8 cellular contexts compared by ENCODE assay signal in the genomic region with DNA sequence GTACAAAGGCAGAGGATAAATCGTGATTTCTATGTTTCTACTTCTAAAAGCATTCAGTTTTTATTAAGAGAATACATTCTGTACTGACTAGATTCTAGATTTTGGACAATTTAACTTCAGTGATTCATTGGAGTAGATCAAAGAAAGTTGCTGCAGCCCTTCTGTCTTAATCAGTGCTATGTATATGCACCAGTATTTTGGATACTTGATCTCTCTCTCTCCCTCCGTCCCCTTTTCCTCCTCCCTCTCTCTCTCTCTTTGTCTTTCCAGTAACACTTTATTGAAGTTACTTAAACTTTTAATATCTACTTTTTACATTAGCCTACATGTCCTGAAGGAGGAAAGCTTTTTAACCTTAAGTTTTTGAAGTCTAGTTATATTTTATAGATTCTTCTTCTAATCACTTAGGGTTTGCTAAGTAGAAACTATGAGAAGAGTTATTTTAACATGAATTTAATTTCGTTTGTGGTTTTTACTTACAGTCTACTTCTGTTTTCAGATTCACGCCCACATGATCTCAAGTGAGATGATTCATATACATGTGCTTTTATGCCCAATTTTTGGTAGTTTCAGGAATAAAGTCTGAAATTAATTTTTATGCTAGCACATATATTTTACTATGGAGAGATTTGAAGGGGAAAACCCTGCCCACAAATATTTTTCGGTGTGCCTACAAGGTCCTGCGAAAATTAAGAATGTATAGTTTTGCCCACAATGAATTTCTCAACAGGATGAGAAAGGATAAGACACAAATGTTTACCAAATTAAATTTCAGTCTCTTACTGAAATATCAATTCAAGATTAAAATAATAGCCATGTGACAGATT. TPM values are rescaled to one million over a fixed set of nuclear protein-coding genes. Genes with fewer than 3 reads are reported as not detected.
DNase-seq lines count a peak whose midpoint lies in the region; ATAC-seq, FAIRE-seq and TF ChIP-seq lines count a peak whose summit lies in the region.

No MANE protein-coding gene starts in this region.

- intact Hi-C loops in breast epithelium (cut with DNase I; ENCODE audit: low total_unique reads) = no loop called here

- no peak overlapping the region for H3K4me3 ChIP-seq in breast epithelium
- no peak overlapping the region for H3K4me3 ChIP-seq in tibial nerve
- no peak overlapping the region for H3K4me3 ChIP-seq in endodermal cell (ENCODE audit: low read length)

- no peaks in the 10 kb centered on the region for H3K4me1 Mint-ChIP-seq in endodermal cell

- peak overlapping the region; percentile 88 to 97 for H3K27ac Mint-ChIP-seq in activated naive CD4-positive, alpha-beta T cell treated with anti-CD3 and anti-CD28 coated beads, Interleukin-2, amount 50 U/mL, for 72 hours
- H3K27ac Mint-ChIP-seq in endodermal cell = no peak overlapping the region

- TF ChIP-seq CTCF in breast epithelium (IDR thresholded peaks at IDR 0.05) (no peak), tibial nerve (IDR thresholded peaks at IDR 0.05) (no peak), endodermal cell (conservative IDR thresholded peaks at IDR 0.05) (no peak)

- H3K4me1 ChIP-seq in breast epithelium (no peaks in the 10 kb centered on the region), tibial nerve (peaks cover 0 to 76% (median 41%) of the 10 kb centered on the region in 4 donors), endodermal cell (ENCODE audit: control insufficient read depth, insufficient read depth, low read length) (no peaks in the 10 kb centered on the region)

- peak overlapping the region; percentile 33 to 38 for H3K27ac ChIP-seq in breast epithelium
- peak overlapping the region in 3 of 4 donors; percentile 52 to 59 (median 56) for H3K27ac ChIP-seq in tibial nerve
- H3K27ac ChIP-seq in endodermal cell (ENCODE audit: low read depth, low read length) = no peak overlapping the region

- no peak for FAIRE-seq in GM19239 (lab: Jason Lieb, UNC)

- H3K9me3 ChIP-seq in breast epithelium = no peaks in the 10 kb centered on the region
- no peaks in the 10 kb centered on the region for H3K9me3 ChIP-seq in tibial nerve
- H3K9me3 ChIP-seq in endodermal cell (ENCODE audit: control insufficient read depth, low read length) = no peaks in the 10 kb centered on the region

- no peak for TF ChIP-seq EP300 in tibial nerve (IDR thresholded peaks at IDR 0.05)

- 54% methylated on average over 6 of the region's 6 CpGs for WGBS in tibial nerve, 2 donors
- 75 to 86% methylated on average over 2 to 6 of the region's 6 CpGs for WGBS in endodermal cell (ENCODE audit: insufficient coverage in 1 of 2, insufficient read length in 1 of 2), 2 experiments

- peak; percentile 63 to 75 for ATAC-seq in activated naive CD4-positive, alpha-beta T cell treated with anti-CD3 and anti-CD28 coated beads, Interleukin-2, amount 50 U/mL, for 72 hours
- peak; percentile 60 for ATAC-seq in HG03354 (IDR thresholded peaks at IDR 0.05; ENCODE audit: poor library complexity, severe bottlenecking, unreplicated experiment)

- DNase-seq in activated naive CD4-positive, alpha-beta T cell treated with anti-CD3 and anti-CD28 coated beads, Interleukin-2, amount 50 U/mL, for 72 hours (ENCODE audit: low spot score in 2 of 2) = no peak
- no peak for DNase-seq in activated naive CD4-positive, alpha-beta T cell treated with Interleukin-2 at 50 U/mL for 16 hours
- DNase-seq in breast epithelium (ENCODE audit: low spot score in 2 of 2) (no peak), tibial nerve (ENCODE audit: low spot score in 2 of 2) (no peak), LoVo (ENCODE audit: low spot score) (no peak), GM19239 (ENCODE audit: insufficient read length, low spot score) (no peak), endodermal cell (no peak)

- H3K9ac ChIP-seq in endodermal cell (ENCODE audit: extremely low read depth, low read length, poor library complexity, severe bottlenecking) = no peak overlapping the region

- no peaks in the 10 kb centered on the region for H3K27me3 Mint-ChIP-seq in endodermal cell (ENCODE audit: insufficient read depth)

- H3K4me3 Mint-ChIP-seq in endodermal cell = no peak overlapping the region

- H3K27me3 ChIP-seq in breast epithelium (no peaks in the 10 kb centered on the region), tibial nerve (no peaks in the 10 kb centered on the region), endodermal cell (ENCODE audit: control insufficient read depth, insufficient read depth, low read length, poor library complexity, severe bottlenecking) (no peaks in the 10 kb centered on the region)

- H3K36me3 ChIP-seq in breast epithelium (no peaks in the 10 kb centered on the region), tibial nerve (no peaks in the 10 kb centered on the region), endodermal cell (ENCODE audit: control insufficient read depth, insufficient read depth, low read length) (no peaks in the 10 kb centered on the region)

- no peak for TF ChIP-seq POLR2A in breast epithelium (IDR thresholded peaks at IDR 0.05)
- no peak for TF ChIP-seq POLR2A in tibial nerve (IDR thresholded peaks at IDR 0.05)

- peaks cover 0 to 11% of the 10 kb centered on the region in 2 donors for H3K36me3 Mint-ChIP-seq in activated naive CD4-positive, alpha-beta T cell treated with anti-CD3 and anti-CD28 coated beads, Interleukin-2, amount 50 U/mL, for 72 hours
- H3K36me3 Mint-ChIP-seq in endodermal cell (ENCODE audit: low read depth) = no peaks in the 10 kb centered on the region

- H3K9me3 Mint-ChIP-seq in activated naive CD4-positive, alpha-beta T cell treated with anti-CD3 and anti-CD28 coated beads, Interleukin-2, amount 50 U/mL, for 72 hours = no peaks in the 10 kb centered on the region
- no peaks in the 10 kb centered on the region for H3K9me3 Mint-ChIP-seq in endodermal cell

RNA-seq across cellular contexts. Expression of gene MDFIC, which starts 9.1 kb away (rescaled TPM):
- 10 to 100 TPM; 41.0 to 86.0 TPM for total RNA-seq in activated naive CD4-positive, alpha-beta T cell treated with anti-CD3 and anti-CD28 coated beads, Interleukin-2, amount 50 U/mL, for 72 hours
- total RNA-seq in breast epithelium (100 to 1,000 TPM in 1 of 3 donors, 10 to 100 TPM in 2; 29.9 to 146 (median 55.4) TPM), tibial nerve (10 to 100 TPM; 41.2 to 72.2 (median 67.4) TPM), endodermal cell (10 to 100 TPM in 1 of 2 donors, 1 to 10 TPM in 1; 7.4 to 15.1 TPM)
- 22.1 TPM for polyA plus RNA-seq in endodermal cell (2013, experiment 1 of 2)
- 18.5 TPM for polyA plus RNA-seq in endodermal cell (2013, experiment 2 of 2)
